ENCODE assay signal across 1 cellular context in the genomic region with DNA sequence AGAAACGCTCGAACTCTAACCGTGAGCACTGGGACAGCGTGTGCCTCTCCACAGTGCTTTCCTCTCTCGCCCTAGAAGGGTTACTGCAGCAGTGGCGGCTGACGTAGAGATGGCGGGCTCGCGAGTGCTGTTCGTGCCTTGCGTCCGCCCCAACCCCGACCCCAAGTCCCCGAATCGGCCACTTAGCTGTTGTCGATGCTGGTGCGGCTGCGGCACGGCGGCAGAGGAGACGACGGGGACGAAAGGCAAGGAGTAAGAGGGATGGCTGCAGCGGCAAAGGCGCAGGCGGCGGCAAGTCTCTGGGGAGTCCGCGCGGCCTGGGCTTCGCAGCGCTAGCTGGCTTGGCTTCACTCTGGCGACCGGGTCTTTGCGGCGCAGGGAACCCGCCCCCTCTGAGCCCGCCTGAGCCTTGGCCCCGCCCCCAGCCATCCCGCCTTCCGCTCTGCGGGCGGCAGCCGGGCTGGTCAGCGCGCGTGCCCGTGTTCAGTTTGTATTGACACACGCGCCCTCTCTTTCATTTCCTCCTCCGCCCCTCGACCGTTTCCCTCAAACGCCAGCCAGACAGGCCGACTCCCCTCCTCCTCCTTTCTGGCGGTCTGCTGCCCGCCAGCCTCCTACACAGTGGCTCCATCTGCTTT.
A peak's percentile ranks its signal among the peaks of the same experiment; 100 is the strongest.
TF ChIP-seq lines count a peak whose summit lies in the region.

A gene (minus strand): TSS at position 354 of the 638 bp plus-strand sequence. CDS start 513 bp downstream, outside the sequence.

TF ChIP-seq in SK-N-SH, 30 proteins besides CTCF, POLR2A, EP300 and RAD21 (continued from another document):
- TF ChIP-seq TCF12 (IDR thresholded peaks at IDR 0.05) = peak; percentile 10; the same call in 1 of the 2 replicates
- TF ChIP-seq POLR2AphosphoS5 (IDR thresholded peaks at IDR 0.05; ENCODE audit: low read depth, low read length) = peak; percentile 66; the same call in 1 of the 2 replicates
- TF ChIP-seq, protein P1, sequence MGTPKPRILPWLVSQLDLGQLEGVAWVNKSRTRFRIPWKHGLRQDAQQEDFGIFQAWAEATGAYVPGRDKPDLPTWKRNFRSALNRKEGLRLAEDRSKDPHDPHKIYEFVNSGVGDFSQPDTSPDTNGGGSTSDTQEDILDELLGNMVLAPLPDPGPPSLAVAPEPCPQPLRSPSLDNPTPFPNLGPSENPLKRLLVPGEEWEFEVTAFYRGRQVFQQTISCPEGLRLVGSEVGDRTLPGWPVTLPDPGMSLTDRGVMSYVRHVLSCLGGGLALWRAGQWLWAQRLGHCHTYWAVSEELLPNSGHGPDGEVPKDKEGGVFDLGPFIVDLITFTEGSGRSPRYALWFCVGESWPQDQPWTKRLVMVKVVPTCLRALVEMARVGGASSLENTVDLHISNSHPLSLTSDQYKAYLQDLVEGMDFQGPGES (IDR thresholded peaks at IDR 0.05; ENCODE audit: low read depth, low read length) = no peak
- TF ChIP-seq, protein P2, sequence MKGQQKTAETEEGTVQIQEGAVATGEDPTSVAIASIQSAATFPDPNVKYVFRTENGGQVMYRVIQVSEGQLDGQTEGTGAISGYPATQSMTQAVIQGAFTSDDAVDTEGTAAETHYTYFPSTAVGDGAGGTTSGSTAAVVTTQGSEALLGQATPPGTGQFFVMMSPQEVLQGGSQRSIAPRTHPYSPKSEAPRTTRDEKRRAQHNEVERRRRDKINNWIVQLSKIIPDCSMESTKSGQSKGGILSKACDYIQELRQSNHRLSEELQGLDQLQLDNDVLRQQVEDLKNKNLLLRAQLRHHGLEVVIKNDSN (IDR thresholded peaks at IDR 0.05; ENCODE audit: borderline replicate concordance, low read depth) = no peak
- TF ChIP-seq NFIC (IDR thresholded peaks at IDR 0.05; ENCODE audit: borderline replicate concordance) = no peak
- no peak for TF ChIP-seq SMC3 (IDR thresholded peaks at IDR 0.05; ENCODE audit: low read depth, low read length)
- no peak for TF ChIP-seq FOXJ3 (CRISPR knock-in tag; IDR thresholded peaks at IDR 0.05)
- peak; percentile 32; the same call in 1 of the 2 replicates for TF ChIP-seq NRF1 (IDR thresholded peaks at IDR 0.05; ENCODE audit: low read depth, low read length)
- TF ChIP-seq, protein P3, sequence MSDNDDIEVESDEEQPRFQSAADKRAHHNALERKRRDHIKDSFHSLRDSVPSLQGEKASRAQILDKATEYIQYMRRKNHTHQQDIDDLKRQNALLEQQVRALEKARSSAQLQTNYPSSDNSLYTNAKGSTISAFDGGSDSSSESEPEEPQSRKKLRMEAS (IDR thresholded peaks at IDR 0.05; ENCODE audit: low read depth) = peak; percentile 87
- TF ChIP-seq CHD2 (IDR thresholded peaks at IDR 0.05; ENCODE audit: low read length, partially characterized antibody) = peak; percentile 63
- TF ChIP-seq, protein P4, sequence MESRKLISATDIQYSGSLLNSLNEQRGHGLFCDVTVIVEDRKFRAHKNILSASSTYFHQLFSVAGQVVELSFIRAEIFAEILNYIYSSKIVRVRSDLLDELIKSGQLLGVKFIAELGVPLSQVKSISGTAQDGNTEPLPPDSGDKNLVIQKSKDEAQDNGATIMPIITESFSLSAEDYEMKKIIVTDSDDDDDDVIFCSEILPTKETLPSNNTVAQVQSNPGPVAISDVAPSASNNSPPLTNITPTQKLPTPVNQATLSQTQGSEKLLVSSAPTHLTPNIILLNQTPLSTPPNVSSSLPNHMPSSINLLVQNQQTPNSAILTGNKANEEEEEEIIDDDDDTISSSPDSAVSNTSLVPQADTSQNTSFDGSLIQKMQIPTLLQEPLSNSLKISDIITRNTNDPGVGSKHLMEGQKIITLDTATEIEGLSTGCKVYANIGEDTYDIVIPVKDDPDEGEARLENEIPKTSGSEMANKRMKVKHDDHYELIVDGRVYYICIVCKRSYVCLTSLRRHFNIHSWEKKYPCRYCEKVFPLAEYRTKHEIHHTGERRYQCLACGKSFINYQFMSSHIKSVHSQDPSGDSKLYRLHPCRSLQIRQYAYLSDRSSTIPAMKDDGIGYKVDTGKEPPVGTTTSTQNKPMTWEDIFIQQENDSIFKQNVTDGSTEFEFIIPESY (IDR thresholded peaks at IDR 0.05; ENCODE audit: borderline replicate concordance, low read depth) = no peak
- no peak for TF ChIP-seq TAF1 (IDR thresholded peaks at IDR 0.05; ENCODE audit: borderline replicate concordance, low read depth, low read length)
- TF ChIP-seq JUND (IDR thresholded peaks at IDR 0.05) = no peak
- no peak for TF ChIP-seq EZH2phosphoT487 (IDR thresholded peaks at IDR 0.05; ENCODE audit: borderline replicate concordance, low read depth)
- TF ChIP-seq FOXM1 (IDR thresholded peaks at IDR 0.05; ENCODE audit: low read depth) = no peak
- peak; percentile 69 for TF ChIP-seq MXI1 (IDR thresholded peaks at IDR 0.05; ENCODE audit: low read depth, low read length)
- TF ChIP-seq, protein P5, sequence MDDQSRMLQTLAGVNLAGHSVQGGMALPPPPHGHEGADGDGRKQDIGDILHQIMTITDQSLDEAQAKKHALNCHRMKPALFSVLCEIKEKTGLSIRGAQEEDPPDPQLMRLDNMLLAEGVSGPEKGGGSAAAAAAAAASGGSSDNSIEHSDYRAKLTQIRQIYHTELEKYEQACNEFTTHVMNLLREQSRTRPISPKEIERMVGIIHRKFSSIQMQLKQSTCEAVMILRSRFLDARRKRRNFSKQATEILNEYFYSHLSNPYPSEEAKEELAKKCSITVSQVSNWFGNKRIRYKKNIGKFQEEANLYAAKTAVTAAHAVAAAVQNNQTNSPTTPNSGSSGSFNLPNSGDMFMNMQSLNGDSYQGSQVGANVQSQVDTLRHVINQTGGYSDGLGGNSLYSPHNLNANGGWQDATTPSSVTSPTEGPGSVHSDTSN (IDR thresholded peaks at IDR 0.05) = no peak; the same call in 1 of the 2 replicates
- no peak for TF ChIP-seq YY1 (IDR thresholded peaks at IDR 0.05; ENCODE audit: low read depth)
- no peak for TF ChIP-seq RFX5 (IDR thresholded peaks at IDR 0.05; ENCODE audit: low read length)
